In the genomic region with DNA sequence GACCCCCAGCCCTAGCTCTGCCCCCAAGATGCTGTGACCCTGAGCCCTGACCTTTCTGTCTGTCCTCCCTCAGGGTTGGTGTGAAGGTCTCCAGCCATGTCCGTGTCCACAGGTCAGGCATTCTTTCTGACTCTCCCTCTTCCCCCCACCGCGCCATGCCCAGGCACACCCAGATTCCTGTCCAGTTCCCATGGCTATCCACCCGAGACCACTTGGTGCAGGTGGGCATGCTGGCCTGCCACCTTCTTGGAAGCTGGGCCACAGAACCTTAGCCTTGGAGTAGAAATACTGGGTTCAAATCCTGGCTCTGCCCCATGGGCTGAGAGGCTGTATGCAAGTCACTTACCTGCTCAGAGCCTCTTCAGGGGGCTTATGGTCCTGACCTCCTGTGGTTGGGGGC, we compare ENCODE assay signal across 26 cellular contexts. TPM values are rescaled to one million over a fixed set of nuclear protein-coding genes. Genes with fewer than 3 reads are reported as not detected.
DNase-seq lines count a peak whose midpoint lies in the region; ATAC-seq and TF ChIP-seq lines count a peak whose summit lies in the region.
"Had no signal": no experiment of that assay in that cellular context is flagged by ENCODE, and none has a peak within 500 bp of the region (broad histone marks: within the 10 kb centered on the region; RNA-seq: fewer than 3 reads in every experiment).

No MANE protein-coding gene starts in this region.

- peak overlapping the region; percentile 15 for H3K4me3 Mint-ChIP-seq in activated naive CD4-positive, alpha-beta T cell treated with anti-CD3 and anti-CD28 coated beads, Interleukin-2, amount 50 U/mL, for 24 hours
- H3K4me3 Mint-ChIP-seq in type B pancreatic cell = peak overlapping the region; percentile 70
- H3K4me3 Mint-ChIP-seq: activated T-cell treated with anti-CD3 and anti-CD28 coated beads, Interleukin-2, amount 50 U/mL, for 24 hours had no signal

- TF ChIP-seq CTCF in VCaP (conservative IDR thresholded peaks at IDR 0.05) (no peak), type B pancreatic cell (conservative IDR thresholded peaks at IDR 0.05) (no peak)

- H3K9me3 Mint-ChIP-seq in activated naive CD4-positive, alpha-beta T cell treated with anti-CD3 and anti-CD28 coated beads, Interleukin-2, amount 50 U/mL, for 24 hours = no peaks in the 10 kb centered on the region
- no peaks in the 10 kb centered on the region for H3K9me3 Mint-ChIP-seq in type B pancreatic cell
- H3K9me3 Mint-ChIP-seq: activated naive CD4-positive, alpha-beta T cell treated with anti-CD3 and anti-CD28 coated beads, Interleukin-2, amount 10 ng/mL, durations not matched to agents 7 days and 5 days; activated T-cell treated with anti-CD3 and anti-CD28 coated beads, Interleukin-2, amount 50 U/mL, for 24 hours; IgD-negative memory B cell; neural progenitor cell; T-helper 2 cell treated with Interferon-gamma antibody and Interleukin-4, amounts not matched to agents 5 μg/mL and 100 μg/mL, for 36 hours had no signal

- DNase-seq in activated naive CD4-positive, alpha-beta T cell treated with anti-CD3 and anti-CD28 coated beads, Interleukin-2, amount 50 U/mL, for 16 hours = no peak
- DNase-seq in type B pancreatic cell (ENCODE audit: extremely low spot score, unreplicated experiment) = no peak
- no peak for DNase-seq in ACHN
- no peak for DNase-seq in activated naive CD4-positive, alpha-beta T cell treated with Interleukin-2 at 50 U/mL for 16 hours
- DNase-seq: activated CD4-positive, CD25-positive, alpha-beta regulatory T cell; activated CD8-positive, alpha-beta memory T cell treated with anti-CD3 and anti-CD28 coated beads for 24 hours; activated naive CD4-positive, alpha-beta T cell treated with anti-CD3 and anti-CD28 coated beads, Interleukin-2, amount 10 ng/mL, durations not matched to agents 7 days and 5 days; activated T-cell treated with anti-CD3 and anti-CD28 coated beads, Interleukin-2, amount 50 U/mL, for 24 hours; central memory CD4-positive, alpha-beta T cell; DMS153; left ventricle myocardium inferior; NCI-H1105 treated with DMSO at 0.1 percent for 48 hours; NCI-H2081 treated with DMSO at 0.1 percent for 48 hours; NCI-H510A treated with DMSO at 0.1 percent for 48 hours; NK-92 treated with Interleukin-12 subunit alpha and Interleukin-12 subunit beta, amount 100 ng/mL, for 24 hours; sigmoid colon; stimulated activated CD4-positive, alpha-beta T cell treated with anti-CD3 and anti-CD28 coated beads, Interleukin-15, amount 100 ng/mL, for 24 hours had no signal

- peak overlapping the region; percentile 95; the same call in 1 of the 2 replicates for H3K27ac ChIP-seq in VCaP
- H3K27ac ChIP-seq: C4-2B, left ventricle myocardium inferior, neural progenitor cell, sigmoid colon had no signal

- H3K27me3 Mint-ChIP-seq in activated naive CD4-positive, alpha-beta T cell treated with anti-CD3 and anti-CD28 coated beads, Interleukin-2, amount 50 U/mL, for 24 hours = no peaks in the 10 kb centered on the region
- no peaks in the 10 kb centered on the region for H3K27me3 Mint-ChIP-seq in type B pancreatic cell
- H3K27me3 Mint-ChIP-seq: activated T-cell treated with anti-CD3 and anti-CD28 coated beads, Interleukin-2, amount 50 U/mL, for 24 hours; IgD-negative memory B cell had no signal

- H3K36me3 Mint-ChIP-seq in activated naive CD4-positive, alpha-beta T cell treated with anti-CD3 and anti-CD28 coated beads, Interleukin-2, amount 50 U/mL, for 24 hours = no peaks in the 10 kb centered on the region
- H3K36me3 Mint-ChIP-seq in type B pancreatic cell = no peaks in the 10 kb centered on the region
- H3K36me3 Mint-ChIP-seq: IgD-negative memory B cell had no signal

- H3K4me3 ChIP-seq in iPS-15b (ENCODE audit: low read depth, low read length) = peak overlapping the region; percentile 6
- H3K4me3 ChIP-seq: left ventricle myocardium inferior, neural progenitor cell, sigmoid colon, SK-N-MC had no signal

- no peak overlapping the region for H3K27ac Mint-ChIP-seq in activated naive CD4-positive, alpha-beta T cell treated with anti-CD3 and anti-CD28 coated beads, Interleukin-2, amount 50 U/mL, for 24 hours
- H3K27ac Mint-ChIP-seq in type B pancreatic cell = no peak overlapping the region
- H3K27ac Mint-ChIP-seq: activated naive CD4-positive, alpha-beta T cell treated with anti-CD3 and anti-CD28 coated beads, Interleukin-2, amount 10 ng/mL, durations not matched to agents 7 days and 5 days; activated T-cell treated with anti-CD3 and anti-CD28 coated beads, Interleukin-2, amount 50 U/mL, for 24 hours; neural progenitor cell had no signal

- ATAC-seq in HG03571 (IDR thresholded peaks at IDR 0.05; ENCODE audit: unreplicated experiment) = no peak

- H3K4me1 ChIP-seq in iPS-15b (ENCODE audit: control insufficient read depth, insufficient read depth, low read length) = peaks cover 33% of the 10 kb centered on the region

- H3K4me1 Mint-ChIP-seq in activated naive CD4-positive, alpha-beta T cell treated with anti-CD3 and anti-CD28 coated beads, Interleukin-2, amount 50 U/mL, for 24 hours = peaks cover 7% of the 10 kb centered on the region
- peaks cover 20% of the 10 kb centered on the region for H3K4me1 Mint-ChIP-seq in type B pancreatic cell (ENCODE audit: unreplicated experiment)

- no peaks in the 10 kb centered on the region for H3K27me3 ChIP-seq in iPS-15b (ENCODE audit: control insufficient read depth, insufficient read depth, low read length)
- H3K27me3 ChIP-seq: sigmoid colon had no signal

- in situ Hi-C loops in ACHN (cut with HindIII; ENCODE audit: low pct_ligation_motif_present, low pct_unique_long_range_greater_than_20kb, low sequenced_read_pairs) = no loop called here

- H3K9me3 ChIP-seq in iPS-15b (ENCODE audit: control insufficient read depth, insufficient read depth, low read length) = no peaks in the 10 kb centered on the region
- H3K9me3 ChIP-seq: left ventricle myocardium inferior, sigmoid colon had no signal

- peaks cover 16% of the 10 kb centered on the region for H3K36me3 ChIP-seq in iPS-15b (ENCODE audit: control insufficient read depth, insufficient read depth, low read length)
- H3K36me3 ChIP-seq: neural progenitor cell had no signal

- no peak overlapping the region for H3K9ac ChIP-seq in iPS-15b (ENCODE audit: low read depth, low read length)
- H3K9ac ChIP-seq: neural progenitor cell had no signal

RNA-seq across cellular contexts. Expression of gene PLCB3, which starts 2.3 kb away (rescaled TPM):
- 40.7 and 56.2 TPM in 2 replicates for total RNA-seq in type B pancreatic cell (ENCODE audit: low replicate concordance)

RNA-seq across cellular contexts. Expression of gene PPP1R14B, which starts 2.3 kb away (rescaled TPM):
- 187 and 274 TPM in 2 replicates for total RNA-seq in type B pancreatic cell (ENCODE audit: low replicate concordance)

RNA-seq across cellular contexts. Expression of gene FKBP2, which starts 8.1 kb away (rescaled TPM):
- 52.8 and 69.6 TPM in 2 replicates for total RNA-seq in type B pancreatic cell (ENCODE audit: low replicate concordance)

RNA-seq across cellular contexts. Expression of gene VEGFB, which starts 14.7 kb away (rescaled TPM):
- 66.3 and 71.8 TPM in 2 replicates for total RNA-seq in type B pancreatic cell (ENCODE audit: low replicate concordance)

RNA-seq across cellular contexts. Expression of gene DNAJC4, which starts 18.7 kb away (rescaled TPM):
- total RNA-seq in type B pancreatic cell (ENCODE audit: low replicate concordance) = 48.2 and 50.8 TPM in 2 replicates
